In the genomic region with DNA sequence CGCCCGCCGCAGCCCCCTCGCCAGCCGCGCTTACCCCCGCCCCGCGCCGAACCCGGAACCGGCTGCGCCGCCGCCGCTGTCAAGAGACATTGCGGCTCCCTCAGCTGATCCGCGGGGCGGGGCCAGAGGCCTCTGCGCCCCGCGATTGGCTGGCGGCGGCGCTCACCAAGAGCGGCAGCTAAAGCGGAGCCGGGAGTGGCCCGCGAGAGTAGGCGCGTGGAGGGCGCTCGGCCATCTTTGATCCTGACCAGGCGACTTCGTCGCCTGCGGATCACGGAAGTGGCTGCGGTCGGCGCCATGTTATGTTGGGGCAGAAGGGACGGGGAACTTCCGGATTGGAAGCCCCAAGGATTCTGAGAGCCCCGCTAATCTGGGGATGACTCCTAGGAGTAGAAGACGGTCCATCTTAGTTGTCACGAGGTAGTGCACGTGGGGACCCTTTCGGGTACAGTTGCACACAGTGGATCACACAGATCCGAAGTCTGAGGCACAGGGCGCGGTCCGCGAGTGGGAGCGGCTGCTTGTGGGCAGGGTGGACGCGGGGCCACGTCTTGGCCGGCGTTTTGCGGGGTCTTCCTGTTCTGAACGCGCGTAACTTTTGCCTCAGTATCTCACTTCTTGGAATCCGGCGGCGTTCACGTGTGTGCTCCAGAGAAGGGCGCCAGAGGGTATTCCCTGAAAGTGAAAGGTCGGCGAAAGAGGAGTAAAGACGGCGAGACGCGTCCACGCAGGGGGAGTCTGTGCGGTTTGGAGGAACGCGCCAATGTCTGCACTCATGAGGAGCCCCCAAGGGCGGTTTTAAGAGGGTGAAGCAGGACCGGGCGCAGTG, we compare ENCODE assay signal across 8 cellular contexts.
DNase-seq lines count a peak whose midpoint lies in the region; ATAC-seq lines count a peak whose summit lies in the region.

A gene with protein sequence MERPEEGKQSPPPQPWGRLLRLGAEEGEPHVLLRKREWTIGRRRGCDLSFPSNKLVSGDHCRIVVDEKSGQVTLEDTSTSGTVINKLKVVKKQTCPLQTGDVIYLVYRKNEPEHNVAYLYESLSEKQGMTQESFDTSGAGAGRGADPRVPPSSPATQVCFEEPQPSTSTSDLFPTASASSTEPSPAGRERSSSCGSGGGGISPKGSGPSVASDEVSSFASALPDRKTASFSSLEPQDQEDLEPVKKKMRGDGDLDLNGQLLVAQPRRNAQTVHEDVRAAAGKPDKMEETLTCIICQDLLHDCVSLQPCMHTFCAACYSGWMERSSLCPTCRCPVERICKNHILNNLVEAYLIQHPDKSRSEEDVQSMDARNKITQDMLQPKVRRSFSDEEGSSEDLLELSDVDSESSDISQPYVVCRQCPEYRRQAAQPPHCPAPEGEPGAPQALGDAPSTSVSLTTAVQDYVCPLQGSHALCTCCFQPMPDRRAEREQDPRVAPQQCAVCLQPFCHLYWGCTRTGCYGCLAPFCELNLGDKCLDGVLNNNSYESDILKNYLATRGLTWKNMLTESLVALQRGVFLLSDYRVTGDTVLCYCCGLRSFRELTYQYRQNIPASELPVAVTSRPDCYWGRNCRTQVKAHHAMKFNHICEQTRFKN (minus strand): TSS at position 93 of the 829 bp plus-strand sequence. CDS start 277 bp downstream, outside the sequence.

- H3K4me3 ChIP-seq in ACC112 (ENCODE audit: low read depth, low read length), result peak within 1 kb of the TSS; percentile 83

- ATAC-seq in GM18873 (IDR thresholded peaks at IDR 0.05; ENCODE audit: low FRiP score, unreplicated experiment) (peak; percentile 85), HG03139 (IDR thresholded peaks at IDR 0.05; ENCODE audit: unreplicated experiment) (peak; percentile 97)

- peak within 1 kb of the TSS; percentile 76 for H2AFZ ChIP-seq in ACC112 (ENCODE audit: low read length, unreplicated experiment)

- H3K27me3 ChIP-seq in ACC112 (ENCODE audit: insufficient read depth, low read length), result no peaks in the 10 kb centered on the region
- no peaks in the 10 kb centered on the region for H3K27me3 ChIP-seq in layer of hippocampus (ENCODE audit: control insufficient read depth, insufficient read depth, low read length)

- H3K79me2 ChIP-seq in ACC112 (ENCODE audit: control insufficient read depth, insufficient read depth, low read length, unreplicated experiment), result peaks cover 33% of the 10 kb centered on the region

- peaks cover 14% of the 10 kb centered on the region for H3K36me3 ChIP-seq in ACC112 (ENCODE audit: insufficient read depth, low read length)

- DNase-seq in NCI-H446 treated with DMSO at 0.1 percent for 48 hours (lab: John Stamatoyannopoulos, UW) (peak; percentile 87), cortex of kidney (lab: John Stamatoyannopoulos, UW) (peak; percentile 30)
- DNase-seq in activated CD4-positive, alpha-beta T cell treated with anti-CD3 and anti-CD28 coated beads, Interleukin-2, amount 50 U/mL, for 1 hour, result peak; percentile 91
- DNase-seq in stimulated activated CD4-positive, alpha-beta T cell treated with anti-CD3 and anti-CD28 coated beads, Interleukin-1b, Interleukin-23, amount 100 ng/mL, for 24 hours (ENCODE audit: low read depth in 4 of 4, low spot score in 1 of 4), result peak; percentile 74 to 92 (median 86)

- peaks cover 5% of the 10 kb centered on the region for H3K4me1 ChIP-seq in ACC112 (ENCODE audit: control insufficient read depth, insufficient read depth, low read length, unreplicated experiment)

- peak within 1 kb of the TSS; percentile 91 for H3K27ac ChIP-seq in ACC112 (ENCODE audit: low read depth, low read length)
- peak within 1 kb of the TSS; percentile 83 for H3K27ac ChIP-seq in layer of hippocampus (ENCODE audit: low read depth, low read length)

Comparison
In these comparisons a context has a peak if more than half of its experiments do, and no peak if none do; other contexts are left out.
1. Peak in every context shown above with its lines: DNase-seq, ATAC-seq, H3K4me3 ChIP-seq and H3K27ac ChIP-seq.
2. DNase-seq: peak in every context shown above with its lines; median percentile 91 in activated CD4-positive, alpha-beta T cell treated with anti-CD3 and anti-CD28 coated beads, Interleukin-2, amount 50 U/mL, for 1 hour; 87 in NCI-H446 treated with DMSO at 0.1 percent for 48 hours; 86 in stimulated activated CD4-positive, alpha-beta T cell treated with anti-CD3 and anti-CD28 coated beads, Interleukin-1b, Interleukin-23, amount 100 ng/mL, for 24 hours; 30 in cortex of kidney.